1 cellular context compared by ENCODE assay signal in the genomic region with DNA sequence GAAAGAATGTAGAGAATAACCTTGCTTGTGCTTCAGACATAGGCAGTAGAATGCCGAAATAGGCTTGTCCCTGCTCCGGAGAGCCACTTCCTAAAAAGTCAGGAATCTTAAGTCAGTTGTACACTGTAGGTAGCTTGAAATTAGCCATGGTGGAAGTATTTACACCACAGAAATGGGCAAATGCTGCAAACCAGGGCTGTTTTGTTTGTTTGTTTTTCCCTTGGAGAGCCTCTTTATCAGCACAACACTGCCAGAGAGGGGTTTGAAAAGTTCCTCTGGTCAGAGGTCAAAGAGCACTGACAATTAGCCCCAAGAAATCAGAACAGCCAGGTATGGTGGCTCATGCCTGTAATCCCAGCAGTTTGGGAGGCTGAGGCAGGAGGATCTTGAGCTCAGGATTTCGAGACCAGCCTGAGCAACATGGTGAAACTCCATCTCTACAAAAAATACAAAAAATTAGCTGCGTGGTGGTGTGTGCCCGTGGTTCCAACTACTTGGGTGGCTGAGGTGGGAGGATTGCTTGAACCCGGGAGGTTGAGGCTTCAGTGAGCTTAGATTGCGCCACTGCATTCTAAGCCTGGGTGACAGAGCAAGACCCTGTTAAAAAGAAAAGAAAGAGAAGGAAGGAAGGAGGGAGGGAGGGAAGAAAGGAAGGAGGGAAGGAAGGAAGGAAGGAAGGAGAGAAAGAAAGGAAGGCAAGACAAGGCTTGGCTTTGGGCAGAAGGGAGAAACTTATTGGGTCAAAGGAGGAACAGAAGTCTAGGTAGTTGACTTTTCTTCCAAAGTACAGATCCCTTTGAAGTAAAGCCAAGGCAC.
TF ChIP-seq lines count a peak whose summit lies in the region.

No MANE protein-coding gene starts in this region.

TF ChIP-seq in HepG2, 621 proteins besides CTCF, POLR2A, EP300 and RAD21 (continued from another document and continues in another):
- TF ChIP-seq, protein P1, sequence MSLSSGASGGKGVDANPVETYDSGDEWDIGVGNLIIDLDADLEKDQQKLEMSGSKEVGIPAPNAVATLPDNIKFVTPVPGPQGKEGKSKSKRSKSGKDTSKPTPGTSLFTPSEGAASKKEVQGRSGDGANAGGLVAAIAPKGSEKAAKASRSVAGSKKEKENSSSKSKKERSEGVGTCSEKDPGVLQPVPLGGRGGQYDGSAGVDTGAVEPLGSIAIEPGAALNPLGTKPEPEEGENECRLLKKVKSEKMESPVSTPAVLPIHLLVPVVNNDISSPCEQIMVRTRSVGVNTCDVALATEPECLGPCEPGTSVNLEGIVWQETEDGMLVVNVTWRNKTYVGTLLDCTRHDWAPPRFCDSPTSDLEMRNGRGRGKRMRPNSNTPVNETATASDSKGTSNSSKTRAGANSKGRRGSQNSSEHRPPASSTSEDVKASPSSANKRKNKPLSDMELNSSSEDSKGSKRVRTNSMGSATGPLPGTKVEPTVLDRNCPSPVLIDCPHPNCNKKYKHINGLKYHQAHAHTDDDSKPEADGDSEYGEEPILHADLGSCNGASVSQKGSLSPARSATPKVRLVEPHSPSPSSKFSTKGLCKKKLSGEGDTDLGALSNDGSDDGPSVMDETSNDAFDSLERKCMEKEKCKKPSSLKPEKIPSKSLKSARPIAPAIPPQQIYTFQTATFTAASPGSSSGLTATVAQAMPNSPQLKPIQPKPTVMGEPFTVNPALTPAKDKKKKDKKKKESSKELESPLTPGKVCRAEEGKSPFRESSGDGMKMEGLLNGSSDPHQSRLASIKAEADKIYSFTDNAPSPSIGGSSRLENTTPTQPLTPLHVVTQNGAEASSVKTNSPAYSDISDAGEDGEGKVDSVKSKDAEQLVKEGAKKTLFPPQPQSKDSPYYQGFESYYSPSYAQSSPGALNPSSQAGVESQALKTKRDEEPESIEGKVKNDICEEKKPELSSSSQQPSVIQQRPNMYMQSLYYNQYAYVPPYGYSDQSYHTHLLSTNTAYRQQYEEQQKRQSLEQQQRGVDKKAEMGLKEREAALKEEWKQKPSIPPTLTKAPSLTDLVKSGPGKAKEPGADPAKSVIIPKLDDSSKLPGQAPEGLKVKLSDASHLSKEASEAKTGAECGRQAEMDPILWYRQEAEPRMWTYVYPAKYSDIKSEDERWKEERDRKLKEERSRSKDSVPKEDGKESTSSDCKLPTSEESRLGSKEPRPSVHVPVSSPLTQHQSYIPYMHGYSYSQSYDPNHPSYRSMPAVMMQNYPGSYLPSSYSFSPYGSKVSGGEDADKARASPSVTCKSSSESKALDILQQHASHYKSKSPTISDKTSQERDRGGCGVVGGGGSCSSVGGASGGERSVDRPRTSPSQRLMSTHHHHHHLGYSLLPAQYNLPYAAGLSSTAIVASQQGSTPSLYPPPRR (CRISPR knock-in tag; IDR thresholded peaks at IDR 0.05; ENCODE audit: borderline replicate concordance): peak; percentile 46; the same call in 1 of the 2 replicates
- no peak; the same call in 1 of the 2 replicates for TF ChIP-seq FOXA1 (IDR thresholded peaks at IDR 0.05)
- peak; percentile 72 for TF ChIP-seq FOXA1 (CRISPR knock-in tag; IDR thresholded peaks at IDR 0.05)
- no peak for TF ChIP-seq CBX5 (CRISPR knock-in tag; IDR thresholded peaks at IDR 0.05; ENCODE audit: borderline replicate concordance)
- 0 out of 2 replicates have a peak, but pooled peaks have one; percentile 61 for TF ChIP-seq ZNF460 (CRISPR knock-in tag; IDR thresholded peaks at IDR 0.05; ENCODE audit: borderline replicate concordance)
- TF ChIP-seq, protein P2, sequence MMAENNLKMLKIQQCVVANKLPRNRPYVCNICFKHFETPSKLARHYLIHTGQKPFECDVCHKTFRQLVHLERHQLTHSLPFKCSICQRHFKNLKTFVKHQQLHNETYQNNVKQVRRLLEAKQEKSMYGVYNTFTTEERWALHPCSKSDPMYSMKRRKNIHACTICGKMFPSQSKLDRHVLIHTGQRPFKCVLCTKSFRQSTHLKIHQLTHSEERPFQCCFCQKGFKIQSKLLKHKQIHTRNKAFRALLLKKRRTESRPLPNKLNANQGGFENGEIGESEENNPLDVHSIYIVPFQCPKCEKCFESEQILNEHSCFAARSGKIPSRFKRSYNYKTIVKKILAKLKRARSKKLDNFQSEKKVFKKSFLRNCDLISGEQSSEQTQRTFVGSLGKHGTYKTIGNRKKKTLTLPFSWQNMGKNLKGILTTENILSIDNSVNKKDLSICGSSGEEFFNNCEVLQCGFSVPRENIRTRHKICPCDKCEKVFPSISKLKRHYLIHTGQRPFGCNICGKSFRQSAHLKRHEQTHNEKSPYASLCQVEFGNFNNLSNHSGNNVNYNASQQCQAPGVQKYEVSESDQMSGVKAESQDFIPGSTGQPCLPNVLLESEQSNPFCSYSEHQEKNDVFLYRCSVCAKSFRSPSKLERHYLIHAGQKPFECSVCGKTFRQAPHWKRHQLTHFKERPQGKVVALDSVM (CRISPR knock-in tag; IDR thresholded peaks at IDR 0.05): peak; percentile 98
- TF ChIP-seq, protein P3, sequence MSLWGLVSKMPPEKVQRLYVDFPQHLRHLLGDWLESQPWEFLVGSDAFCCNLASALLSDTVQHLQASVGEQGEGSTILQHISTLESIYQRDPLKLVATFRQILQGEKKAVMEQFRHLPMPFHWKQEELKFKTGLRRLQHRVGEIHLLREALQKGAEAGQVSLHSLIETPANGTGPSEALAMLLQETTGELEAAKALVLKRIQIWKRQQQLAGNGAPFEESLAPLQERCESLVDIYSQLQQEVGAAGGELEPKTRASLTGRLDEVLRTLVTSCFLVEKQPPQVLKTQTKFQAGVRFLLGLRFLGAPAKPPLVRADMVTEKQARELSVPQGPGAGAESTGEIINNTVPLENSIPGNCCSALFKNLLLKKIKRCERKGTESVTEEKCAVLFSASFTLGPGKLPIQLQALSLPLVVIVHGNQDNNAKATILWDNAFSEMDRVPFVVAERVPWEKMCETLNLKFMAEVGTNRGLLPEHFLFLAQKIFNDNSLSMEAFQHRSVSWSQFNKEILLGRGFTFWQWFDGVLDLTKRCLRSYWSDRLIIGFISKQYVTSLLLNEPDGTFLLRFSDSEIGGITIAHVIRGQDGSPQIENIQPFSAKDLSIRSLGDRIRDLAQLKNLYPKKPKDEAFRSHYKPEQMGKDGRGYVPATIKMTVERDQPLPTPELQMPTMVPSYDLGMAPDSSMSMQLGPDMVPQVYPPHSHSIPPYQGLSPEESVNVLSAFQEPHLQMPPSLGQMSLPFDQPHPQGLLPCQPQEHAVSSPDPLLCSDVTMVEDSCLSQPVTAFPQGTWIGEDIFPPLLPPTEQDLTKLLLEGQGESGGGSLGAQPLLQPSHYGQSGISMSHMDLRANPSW (CRISPR knock-in tag; IDR thresholded peaks at IDR 0.05; ENCODE audit: borderline replicate concordance): no peak
- peak; percentile 65 for TF ChIP-seq HOXA3 (CRISPR knock-in tag; IDR thresholded peaks at IDR 0.05)
- TF ChIP-seq ZFP82 (CRISPR knock-in tag; IDR thresholded peaks at IDR 0.05; ENCODE audit: borderline replicate concordance): no peak
- TF ChIP-seq, protein P4, sequence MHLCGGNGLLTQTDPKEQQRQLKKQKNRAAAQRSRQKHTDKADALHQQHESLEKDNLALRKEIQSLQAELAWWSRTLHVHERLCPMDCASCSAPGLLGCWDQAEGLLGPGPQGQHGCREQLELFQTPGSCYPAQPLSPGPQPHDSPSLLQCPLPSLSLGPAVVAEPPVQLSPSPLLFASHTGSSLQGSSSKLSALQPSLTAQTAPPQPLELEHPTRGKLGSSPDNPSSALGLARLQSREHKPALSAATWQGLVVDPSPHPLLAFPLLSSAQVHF (CRISPR knock-in tag; IDR thresholded peaks at IDR 0.05): no peak
- TF ChIP-seq NFATC3 (CRISPR knock-in tag; IDR thresholded peaks at IDR 0.05): no peak
- peak; percentile 90 for TF ChIP-seq HNF4A (CRISPR knock-in tag; IDR thresholded peaks at IDR 0.05)
- 0 out of 2 replicates have a peak, but pooled peaks have one; percentile 39 for TF ChIP-seq ZNF614 (CRISPR knock-in tag; IDR thresholded peaks at IDR 0.05; ENCODE audit: borderline replicate concordance)
- TF ChIP-seq, protein P5, sequence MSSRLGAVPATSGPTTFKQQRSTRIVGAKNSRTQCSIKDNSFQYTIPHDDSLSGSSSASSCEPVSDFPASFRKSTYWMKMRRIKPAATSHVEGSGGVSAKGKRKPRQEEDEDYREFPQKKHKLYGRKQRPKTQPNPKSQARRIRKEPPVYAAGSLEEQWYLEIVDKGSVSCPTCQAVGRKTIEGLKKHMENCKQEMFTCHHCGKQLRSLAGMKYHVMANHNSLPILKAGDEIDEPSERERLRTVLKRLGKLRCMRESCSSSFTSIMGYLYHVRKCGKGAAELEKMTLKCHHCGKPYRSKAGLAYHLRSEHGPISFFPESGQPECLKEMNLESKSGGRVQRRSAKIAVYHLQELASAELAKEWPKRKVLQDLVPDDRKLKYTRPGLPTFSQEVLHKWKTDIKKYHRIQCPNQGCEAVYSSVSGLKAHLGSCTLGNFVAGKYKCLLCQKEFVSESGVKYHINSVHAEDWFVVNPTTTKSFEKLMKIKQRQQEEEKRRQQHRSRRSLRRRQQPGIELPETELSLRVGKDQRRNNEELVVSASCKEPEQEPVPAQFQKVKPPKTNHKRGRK (CRISPR knock-in tag; IDR thresholded peaks at IDR 0.05): peak; percentile 95
- no peak for TF ChIP-seq ZNF235 (CRISPR knock-in tag; IDR thresholded peaks at IDR 0.05; ENCODE audit: borderline replicate concordance)
- TF ChIP-seq ZNF510 (CRISPR knock-in tag; IDR thresholded peaks at IDR 0.05; ENCODE audit: low read depth): no peak
- TF ChIP-seq ZNF549 (CRISPR knock-in tag; IDR thresholded peaks at IDR 0.05): no peak
- 0 out of 2 replicates have a peak, but pooled peaks have one; percentile 28 for TF ChIP-seq ZNF205 (CRISPR knock-in tag; IDR thresholded peaks at IDR 0.05)
- TF ChIP-seq CREB1 (IDR thresholded peaks at IDR 0.05): no peak
- TF ChIP-seq CREB1 (CRISPR knock-in tag; IDR thresholded peaks at IDR 0.05): peak; percentile 47
- TF ChIP-seq, protein P6, sequence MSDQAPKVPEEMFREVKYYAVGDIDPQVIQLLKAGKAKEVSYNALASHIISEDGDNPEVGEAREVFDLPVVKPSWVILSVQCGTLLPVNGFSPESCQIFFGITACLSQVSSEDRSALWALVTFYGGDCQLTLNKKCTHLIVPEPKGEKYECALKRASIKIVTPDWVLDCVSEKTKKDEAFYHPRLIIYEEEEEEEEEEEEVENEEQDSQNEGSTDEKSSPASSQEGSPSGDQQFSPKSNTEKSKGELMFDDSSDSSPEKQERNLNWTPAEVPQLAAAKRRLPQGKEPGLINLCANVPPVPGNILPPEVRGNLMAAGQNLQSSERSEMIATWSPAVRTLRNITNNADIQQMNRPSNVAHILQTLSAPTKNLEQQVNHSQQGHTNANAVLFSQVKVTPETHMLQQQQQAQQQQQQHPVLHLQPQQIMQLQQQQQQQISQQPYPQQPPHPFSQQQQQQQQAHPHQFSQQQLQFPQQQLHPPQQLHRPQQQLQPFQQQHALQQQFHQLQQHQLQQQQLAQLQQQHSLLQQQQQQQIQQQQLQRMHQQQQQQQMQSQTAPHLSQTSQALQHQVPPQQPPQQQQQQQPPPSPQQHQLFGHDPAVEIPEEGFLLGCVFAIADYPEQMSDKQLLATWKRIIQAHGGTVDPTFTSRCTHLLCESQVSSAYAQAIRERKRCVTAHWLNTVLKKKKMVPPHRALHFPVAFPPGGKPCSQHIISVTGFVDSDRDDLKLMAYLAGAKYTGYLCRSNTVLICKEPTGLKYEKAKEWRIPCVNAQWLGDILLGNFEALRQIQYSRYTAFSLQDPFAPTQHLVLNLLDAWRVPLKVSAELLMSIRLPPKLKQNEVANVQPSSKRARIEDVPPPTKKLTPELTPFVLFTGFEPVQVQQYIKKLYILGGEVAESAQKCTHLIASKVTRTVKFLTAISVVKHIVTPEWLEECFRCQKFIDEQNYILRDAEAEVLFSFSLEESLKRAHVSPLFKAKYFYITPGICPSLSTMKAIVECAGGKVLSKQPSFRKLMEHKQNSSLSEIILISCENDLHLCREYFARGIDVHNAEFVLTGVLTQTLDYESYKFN (CRISPR knock-in tag; conservative IDR thresholded peaks at IDR 0.05): peak; percentile 91
- no peak for TF ChIP-seq ZNF282 (IDR thresholded peaks at IDR 0.05; ENCODE audit: partially characterized antibody)
- TF ChIP-seq, protein P7, sequence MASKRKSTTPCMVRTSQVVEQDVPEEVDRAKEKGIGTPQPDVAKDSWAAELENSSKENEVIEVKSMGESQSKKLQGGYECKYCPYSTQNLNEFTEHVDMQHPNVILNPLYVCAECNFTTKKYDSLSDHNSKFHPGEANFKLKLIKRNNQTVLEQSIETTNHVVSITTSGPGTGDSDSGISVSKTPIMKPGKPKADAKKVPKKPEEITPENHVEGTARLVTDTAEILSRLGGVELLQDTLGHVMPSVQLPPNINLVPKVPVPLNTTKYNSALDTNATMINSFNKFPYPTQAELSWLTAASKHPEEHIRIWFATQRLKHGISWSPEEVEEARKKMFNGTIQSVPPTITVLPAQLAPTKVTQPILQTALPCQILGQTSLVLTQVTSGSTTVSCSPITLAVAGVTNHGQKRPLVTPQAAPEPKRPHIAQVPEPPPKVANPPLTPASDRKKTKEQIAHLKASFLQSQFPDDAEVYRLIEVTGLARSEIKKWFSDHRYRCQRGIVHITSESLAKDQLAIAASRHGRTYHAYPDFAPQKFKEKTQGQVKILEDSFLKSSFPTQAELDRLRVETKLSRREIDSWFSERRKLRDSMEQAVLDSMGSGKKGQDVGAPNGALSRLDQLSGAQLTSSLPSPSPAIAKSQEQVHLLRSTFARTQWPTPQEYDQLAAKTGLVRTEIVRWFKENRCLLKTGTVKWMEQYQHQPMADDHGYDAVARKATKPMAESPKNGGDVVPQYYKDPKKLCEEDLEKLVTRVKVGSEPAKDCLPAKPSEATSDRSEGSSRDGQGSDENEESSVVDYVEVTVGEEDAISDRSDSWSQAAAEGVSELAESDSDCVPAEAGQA (IDR thresholded peaks at IDR 0.05; ENCODE audit: low read depth): 0 out of 2 replicates have a peak, but pooled peaks have one; percentile 11
- TF ChIP-seq, protein P7 (CRISPR knock-in tag; IDR thresholded peaks at IDR 0.05; ENCODE audit: borderline replicate concordance): no peak; the same call in 1 of the 2 replicates
- TF ChIP-seq, protein P8, sequence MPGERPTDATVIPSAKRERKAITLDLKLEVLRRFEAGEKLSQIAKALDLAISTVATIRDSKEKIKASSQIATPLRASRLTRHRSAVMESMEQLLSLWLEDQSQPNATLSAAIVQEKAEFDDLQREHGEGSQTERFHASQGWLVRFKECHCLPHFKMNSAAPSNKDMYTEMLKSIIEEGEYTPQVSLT (CRISPR knock-in tag; IDR thresholded peaks at IDR 0.05; ENCODE audit: borderline replicate concordance, low read depth): no peak
- TF ChIP-seq YEATS2 (CRISPR knock-in tag; IDR thresholded peaks at IDR 0.05; ENCODE audit: borderline replicate concordance): no peak
- TF ChIP-seq FOXO1 (CRISPR knock-in tag; IDR thresholded peaks at IDR 0.05): peak; percentile 67
- TF ChIP-seq TAF1 (CRISPR knock-in tag; IDR thresholded peaks at IDR 0.05): no peak
